Comparison of ENCODE assay signal across 17 cellular contexts in the genomic region with DNA sequence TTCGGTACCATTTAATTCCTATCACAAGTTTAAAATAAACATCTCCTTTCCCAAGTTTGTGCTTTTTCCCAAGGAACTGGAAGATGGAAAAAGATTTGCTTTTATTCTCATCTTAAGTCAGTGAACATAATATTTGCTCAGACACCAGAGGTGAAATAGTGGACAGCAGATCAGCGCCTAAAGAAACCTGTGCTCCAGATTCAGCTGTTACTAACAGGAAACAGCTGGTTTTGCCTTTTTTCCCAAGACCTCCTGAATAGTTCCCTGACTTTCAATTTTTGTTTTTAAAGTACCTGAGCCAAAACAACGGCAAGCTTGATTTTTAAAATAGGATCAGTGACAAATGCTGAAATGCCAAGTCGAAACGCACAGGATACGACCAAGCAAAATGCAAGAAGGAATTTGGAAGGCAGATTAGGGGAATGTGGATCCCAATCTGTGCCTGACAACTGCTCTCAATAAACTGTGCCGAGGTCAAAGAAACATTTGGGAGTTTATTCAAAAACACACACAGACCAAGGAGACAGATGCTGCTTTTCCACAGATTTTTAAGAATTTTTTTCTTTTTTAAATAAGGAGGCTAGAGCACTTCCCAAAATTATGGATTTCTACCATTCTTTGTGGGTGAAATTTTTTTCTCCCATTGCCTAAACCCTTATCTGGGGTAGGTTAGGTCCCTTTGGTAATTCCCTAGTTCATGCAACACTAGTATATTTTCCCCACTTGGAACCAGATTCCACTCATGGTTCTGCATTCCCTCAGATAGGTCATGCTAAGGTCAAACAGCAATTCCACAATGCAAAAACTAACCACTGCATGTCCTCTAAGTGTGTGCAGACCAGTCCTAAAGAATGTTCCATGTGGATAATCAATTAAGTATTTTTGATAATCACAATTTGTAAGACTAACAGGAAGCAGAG.
A peak's percentile ranks its signal among the peaks of the same experiment; 100 is the strongest.
DNase-seq lines count a peak whose midpoint lies in the region; FAIRE-seq and TF ChIP-seq lines count a peak whose summit lies in the region.
"Had no signal": no experiment of that assay in that cellular context is flagged by ENCODE, and none has a peak within 500 bp of the region (broad histone marks: within the 10 kb centered on the region; RNA-seq: fewer than 3 reads in every experiment).

No MANE protein-coding gene starts in this region.

- FAIRE-seq in H1 (lab: Jason Lieb, UNC) = no peak

- H3K27ac ChIP-seq in H1 (ENCODE audit: low read depth, low read length) (no peak overlapping the region), substantia nigra (ENCODE audit: low read depth, low read length, poor library complexity, severe bottlenecking) (no peak overlapping the region)
- H3K27ac ChIP-seq: psoas muscle had no signal

- H4K5ac ChIP-seq in H1 (ENCODE audit: insufficient read length, low read depth, low read length) = no peak overlapping the region

- H3K27me3 ChIP-seq in H1 (replicated peaks in 1 of 4; ENCODE audit: control insufficient read depth in 3 of 4, extremely low read depth in 1 of 4, insufficient read depth in 3 of 4, low read length in 3 of 4) = no peaks in the 10 kb centered on the region
- H3K27me3 ChIP-seq: thyroid gland had no signal

- no peak for TF ChIP-seq EP300 in H1 (IDR thresholded peaks at IDR 0.05; ENCODE audit: borderline replicate concordance in 1 of 2, low read depth in 2 of 2, low read length in 2 of 2)

- no peak overlapping the region for H2BK120ac ChIP-seq in H1 (replicated peaks; ENCODE audit: low read depth, low read length)

- H4K91ac ChIP-seq in H1 (replicated peaks; ENCODE audit: insufficient read length, low read length) = no peak overlapping the region

- H4K8ac ChIP-seq in H1 (ENCODE audit: extremely low read depth, insufficient read depth, low read length) = no peak overlapping the region

- peak overlapping the region; percentile 45; the same call in 1 of the 2 replicates for H2AFZ ChIP-seq in H1 (ENCODE audit: low read length)

- H2BK12ac ChIP-seq in H1 (ENCODE audit: low read depth, low read length) = no peak overlapping the region

- 92% methylated on average over 7 of the region's 7 CpGs; no CpG with 5 or more reads in 1 of the 2 experiments for WGBS in H1 (ENCODE audit: extremely low coverage in 1 of 2, insufficient coverage in 1 of 2, insufficient read length in 1 of 2, insufficient replicate concordance in 2 of 2, low coverage in 1 of 2, low lambda C conversion rate in 2 of 2, missing lambda C conversion rate in 1 of 2), 2 experiments

- no peak overlapping the region for H3K4me3 ChIP-seq in H1 (ENCODE audit: extremely low read depth in 1 of 4, insufficient read depth in 2 of 4, low read depth in 3 of 4, low read length in 4 of 4)
- H3K4me3 ChIP-seq: psoas muscle, thyroid gland had no signal

- H3K9me3 ChIP-seq in H1 (ENCODE audit: insufficient read depth in 2 of 2, low read depth in 1 of 2, low read length in 1 of 2) = no peaks in the 10 kb centered on the region
- H3K9me3 ChIP-seq: psoas muscle, thyroid gland had no signal

- no peak overlapping the region for H3K23ac ChIP-seq in H1 (ENCODE audit: insufficient read length)

- H3K79me1 ChIP-seq in H1 (ENCODE audit: low read depth, low read length) = no peaks in the 10 kb centered on the region

- CTCF ChIA-PET in H1 (lab: Charles Lee; ENCODE audit: partially characterized antibody) = no interaction called here

- H3K4ac ChIP-seq in H1 (replicated peaks; ENCODE audit: insufficient read length, low read depth, low read length) = no peak overlapping the region

- no peak for TF ChIP-seq CTCF in H1 (IDR thresholded peaks at IDR 0.05; ENCODE audit: control extremely low read depth in 1 of 3, insufficient read depth in 1 of 3, low read depth in 1 of 3, low read length in 3 of 3)

- H2BK20ac ChIP-seq in H1 (ENCODE audit: low read length) = no peak overlapping the region

- H3K4me1 ChIP-seq in H1 (replicated peaks in 1 of 4; ENCODE audit: control insufficient read depth in 3 of 4, insufficient read depth in 4 of 4, low read length in 3 of 4) = no peaks in the 10 kb centered on the region
- H3K4me1 ChIP-seq: psoas muscle had no signal

- TF ChIP-seq POLR2A in H1 (IDR thresholded peaks at IDR 0.05; ENCODE audit: control extremely low read depth in 1 of 2, low read depth in 2 of 2, low read length in 2 of 2) = no peak

- no peak overlapping the region for H2BK5ac ChIP-seq in H1 (ENCODE audit: low read depth, low read length)

- POLR2A ChIA-PET in H1 (lab: Charles Lee; ENCODE audit: partially characterized antibody) = no interaction called here

- H3K18ac ChIP-seq in H1 (ENCODE audit: extremely low read depth, low read length) = no peak overlapping the region

- H3K4me2 ChIP-seq in H1 (ENCODE audit: insufficient read depth in 1 of 2, low read depth in 2 of 2, low read length in 2 of 2) = no peak overlapping the region

- no peaks in the 10 kb centered on the region for H4K20me1 ChIP-seq in H1 (replicated peaks in 1 of 2; ENCODE audit: control insufficient read depth in 1 of 2, insufficient read depth in 2 of 2, low read length in 2 of 2)

- no peaks in the 10 kb centered on the region for H3K79me2 ChIP-seq in H1 (ENCODE audit: control insufficient read depth in 1 of 2, insufficient read depth in 2 of 2, low read length in 2 of 2)

- no peak overlapping the region for H2BK15ac ChIP-seq in H1 (ENCODE audit: low read length)

- H3K9ac ChIP-seq in H1 (replicated peaks in 1 of 4; ENCODE audit: extremely low read depth in 1 of 4, low read depth in 3 of 4, low read length in 3 of 4) = no peak overlapping the region

- no peaks in the 10 kb centered on the region for H3K36me3 ChIP-seq in H1 (ENCODE audit: control insufficient read depth in 2 of 4, insufficient read depth in 4 of 4, low read length in 3 of 4)
- H3K36me3 ChIP-seq: thyroid gland had no signal

- no peak overlapping the region for H3K14ac ChIP-seq in H1 (ENCODE audit: insufficient read length)

- H3K23me2 ChIP-seq in H1 (ENCODE audit: low read depth, low read length) = no peaks in the 10 kb centered on the region

- no peak for TF ChIP-seq RAD21 in H1 (IDR thresholded peaks at IDR 0.05 in 1 of 2, conservative IDR thresholded peaks at IDR 0.05 in 1 of 2; ENCODE audit: low read depth in 2 of 2, low read length in 2 of 2)

- DNase-seq in NCI-H446 (lab: John Stamatoyannopoulos, UW) = peak; percentile 35 to 51
- DNase-seq in NCI-H446 treated with DMSO at 0.1 percent for 48 hours (lab: John Stamatoyannopoulos, UW) = no peak
- DNase-seq in H1 (ENCODE audit: low read depth in 1 of 2, low spot score in 2 of 2) = no peak
- peak; percentile 18 to 58 for DNase-seq in lung microvascular endothelial cell (ENCODE audit: low read depth in 2 of 2)
- peak; percentile 25 for DNase-seq in superior temporal gyrus (ENCODE audit: extremely low spot score)
- DNase-seq in activated CD4-positive, alpha-beta T cell treated with anti-CD3 and anti-CD28 coated beads for 4 hours = no peak
- DNase-seq in substantia nigra (lab: John Stamatoyannopoulos, UW) = no peak
- no peak for DNase-seq in UCSD-AML1 (lab: John Stamatoyannopoulos, UW; ENCODE audit: unreplicated experiment)
- DNase-seq: 8988T; activated B cell treated with CpG ODN at 0.5 μM for 24 hours; activated naive CD4-positive, alpha-beta T cell; central memory CD4-positive, alpha-beta T cell; NCI-H1105 treated with DMSO at 0.1 percent for 48 hours; NCI-H2171; psoas muscle; stimulated activated CD4-positive, alpha-beta T cell treated with anti-CD3 and anti-CD28 coated beads, Interleukin-1b, Interleukin-23, amount 100 ng/mL, for 48 hours; thyroid gland had no signal

- no peak overlapping the region for H2AK5ac ChIP-seq in H1 (ENCODE audit: low read depth, low read length)

- H3K56ac ChIP-seq in H1 (replicated peaks; ENCODE audit: insufficient read length, low read depth, low read length) = no peak overlapping the region

TF ChIP-seq in H1, 55 proteins besides CTCF, POLR2A, EP300 and RAD21:
- no peak for TF ChIP-seq RXRA (IDR thresholded peaks at IDR 0.05; ENCODE audit: insufficient read depth, low read depth, low read length)
- TF ChIP-seq SUZ12 (IDR thresholded peaks at IDR 0.05; ENCODE audit: low read length) = no peak
- no peak for TF ChIP-seq SP2 (IDR thresholded peaks at IDR 0.05; ENCODE audit: low read length)
- no peak for TF ChIP-seq BACH1 (IDR thresholded peaks at IDR 0.05; ENCODE audit: low read length)
- TF ChIP-seq KDM4A (IDR thresholded peaks at IDR 0.05; ENCODE audit: low read depth, low read length, severe bottlenecking) = no peak
- TF ChIP-seq KDM5A (IDR thresholded peaks at IDR 0.05; ENCODE audit: low read length) = no peak
- TF ChIP-seq MAFK (IDR thresholded peaks at IDR 0.05; ENCODE audit: low read depth, low read length) = no peak
- TF ChIP-seq EZH2 (IDR thresholded peaks at IDR 0.05; ENCODE audit: low read depth, low read length, severe bottlenecking) = no peak
- TF ChIP-seq SP4 (IDR thresholded peaks at IDR 0.05; ENCODE audit: low read length) = no peak
- TF ChIP-seq TEAD4 (IDR thresholded peaks at IDR 0.05; ENCODE audit: low read depth, low read length) = no peak
- no peak for TF ChIP-seq SP1 (IDR thresholded peaks at IDR 0.05; ENCODE audit: low read depth, low read length)
- TF ChIP-seq EGR1 (IDR thresholded peaks at IDR 0.05; ENCODE audit: borderline replicate concordance, low read depth, low read length) = no peak
- no peak for TF ChIP-seq CHD1 (IDR thresholded peaks at IDR 0.05; ENCODE audit: low read depth, low read length)
- no peak for TF ChIP-seq POLR2AphosphoS5 (IDR thresholded peaks at IDR 0.05; ENCODE audit: low read depth, low read length)
- TF ChIP-seq SIRT6 (IDR thresholded peaks at IDR 0.05; ENCODE audit: low read length) = no peak
- TF ChIP-seq, protein P1, sequence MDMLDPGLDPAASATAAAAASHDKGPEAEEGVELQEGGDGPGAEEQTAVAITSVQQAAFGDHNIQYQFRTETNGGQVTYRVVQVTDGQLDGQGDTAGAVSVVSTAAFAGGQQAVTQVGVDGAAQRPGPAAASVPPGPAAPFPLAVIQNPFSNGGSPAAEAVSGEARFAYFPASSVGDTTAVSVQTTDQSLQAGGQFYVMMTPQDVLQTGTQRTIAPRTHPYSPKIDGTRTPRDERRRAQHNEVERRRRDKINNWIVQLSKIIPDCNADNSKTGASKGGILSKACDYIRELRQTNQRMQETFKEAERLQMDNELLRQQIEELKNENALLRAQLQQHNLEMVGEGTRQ (IDR thresholded peaks at IDR 0.05; ENCODE audit: low read length) = no peak
- no peak for TF ChIP-seq ASH2L (IDR thresholded peaks at IDR 0.05; ENCODE audit: low read length)
- no peak for TF ChIP-seq CREB1 (IDR thresholded peaks at IDR 0.05)
- TF ChIP-seq FOSL1 (IDR thresholded peaks at IDR 0.05; ENCODE audit: insufficient read depth, low read depth, low read length) = no peak

Comparison
In these comparisons a context has a peak if more than half of its experiments do, and no peak if none do; other contexts are left out.
1. DNase-seq: peak in NCI-H446 (2 of 2), lung microvascular endothelial cell (2 of 2) and superior temporal gyrus (single experiment); none in NCI-H446 treated with DMSO at 0.1 percent for 48 hours (single experiment), H1 (0 of 2), activated CD4-positive, alpha-beta T cell treated with anti-CD3 and anti-CD28 coated beads for 4 hours (0 of 2), substantia nigra (0 of 49) and UCSD-AML1 (single experiment).